8 cellular contexts compared by ENCODE assay signal in genomic region chr10:58334817-58335305, GRCh38. TPM values are rescaled to one million over a fixed set of nuclear protein-coding genes. Genes with fewer than 3 reads are reported as not detected.
DNase-seq lines count a peak whose midpoint lies in the region; ATAC-seq, FAIRE-seq and TF ChIP-seq lines count a peak whose summit lies in the region.

Gene UBE2D1, plus strand, starts transcription at chr10:58335006. Its CDS starts 196 bp downstream, at chr10:58335202.

- no peaks in the 10 kb centered on the region for H3K27me3 ChIP-seq in psoas muscle (ENCODE audit: insufficient read depth in 3 of 3, low read length in 2 of 3)

- intact Hi-C loops in left ventricle myocardium superior (cut with micrococcal nuclease) (loop anchor here (10.0 kb wide), 1 partner anchor 50 kb away; the partner anchor contains the start of gene TFAM), psoas muscle (cut with DNase I) (loop anchor here (1.0 to 2.0 kb wide), 2 partner anchors 50 kb away; partner anchors contain the start of gene TFAM (in 2 of the 2))

- peak within 1 kb of the TSS; percentile 94 for H3K4me3 Mint-ChIP-seq in T-helper 1 cell treated with Interleukin-12 subunit alpha and Interleukin-12 subunit beta and Interleukin-4 antibody, amounts not matched to agents 30 μg/mL and 1 μg/mL, for 36 hours

- no peaks in the 10 kb centered on the region for H3K9me3 Mint-ChIP-seq in T-helper 1 cell treated with Interleukin-12 subunit alpha and Interleukin-12 subunit beta and Interleukin-4 antibody, amounts not matched to agents 30 μg/mL and 1 μg/mL, for 36 hours

- H3K4me1 Mint-ChIP-seq in T-helper 1 cell treated with Interleukin-12 subunit alpha and Interleukin-12 subunit beta and Interleukin-4 antibody, amounts not matched to agents 30 μg/mL and 1 μg/mL, for 36 hours (ENCODE audit: low read depth): peaks cover 20% of the 10 kb centered on the region

- peak within 1 kb of the TSS; percentile 99 for H3K27ac ChIP-seq in psoas muscle

- peak; percentile 77 for FAIRE-seq in urothelium cell line (lab: Jason Lieb, UNC)

- H3K9me3 ChIP-seq in psoas muscle: no peaks in the 10 kb centered on the region

- peak; percentile 98 for ATAC-seq in HG02571 (IDR thresholded peaks at IDR 0.05; ENCODE audit: unreplicated experiment)
- peak; percentile 97 for ATAC-seq in left ventricle myocardium superior
- peak; percentile 89 to 93 (median 90) for ATAC-seq in psoas muscle

- TF ChIP-seq CTCF in GM12873 (IDR thresholded peaks at IDR 0.05; ENCODE audit: insufficient read depth, low read depth, low read length, missing control alignments): peak; percentile 14
- peak; percentile 26 for TF ChIP-seq CTCF in psoas muscle (IDR thresholded peaks at IDR 0.05)

- H3K4me3 ChIP-seq in psoas muscle: peak within 1 kb of the TSS; percentile 92

- peaks cover 39% of the 10 kb centered on the region for H3K4me1 ChIP-seq in psoas muscle

- peaks cover 20% of the 10 kb centered on the region for H3K27me3 Mint-ChIP-seq in T-helper 1 cell treated with Interleukin-12 subunit alpha and Interleukin-12 subunit beta and Interleukin-4 antibody, amounts not matched to agents 30 μg/mL and 1 μg/mL, for 36 hours (ENCODE audit: low read depth)

- peaks cover 0 to 4% of the 10 kb centered on the region in 2 donors for H3K36me3 ChIP-seq in psoas muscle (ENCODE audit: insufficient read depth in 1 of 2, low read depth in 1 of 2)

- 0 to 1% (median 1%) methylated on average over 32 to 49 of the region's 49 CpGs for WGBS in psoas muscle, 3 donors

- H3K27ac Mint-ChIP-seq in T-helper 1 cell treated with Interleukin-12 subunit alpha and Interleukin-12 subunit beta and Interleukin-4 antibody, amounts not matched to agents 30 μg/mL and 1 μg/mL, for 36 hours: peak within 1 kb of the TSS; percentile 71

- peak; percentile 54 for DNase-seq in NCI-H1048 (lab: John Stamatoyannopoulos, UW)
- DNase-seq in amygdala (lab: John Stamatoyannopoulos, UW): peak; percentile 6 to 91 (median 72)
- DNase-seq in left ventricle myocardium superior: peak; percentile 96
- peak; percentile 89 to 95 for DNase-seq in psoas muscle
- DNase-seq in urothelium cell line (ENCODE audit: low spot score): peak; percentile 95

- peaks cover 7% of the 10 kb centered on the region for H3K36me3 Mint-ChIP-seq in T-helper 1 cell treated with Interleukin-12 subunit alpha and Interleukin-12 subunit beta and Interleukin-4 antibody, amounts not matched to agents 30 μg/mL and 1 μg/mL, for 36 hours (ENCODE audit: low read depth)

RNA-seq across cellular contexts. Expression of gene UBE2D1, which starts in this region (rescaled TPM):
- total RNA-seq in left ventricle myocardium superior (68.2 TPM), psoas muscle (100 to 1,000 TPM in 1 of 4 donors, 10 to 100 TPM in 3; 36.6 to 115 (median 46.6) TPM)
- 100 to 1,000 TPM in 2 of 3 donors, 10 to 100 TPM in 1; 23.8 to 120 (median 104) TPM for polyA plus RNA-seq in psoas muscle

Comparison
In these comparisons a context has a peak if more than half of its experiments do, and no peak if none do; other contexts are left out.
1. Peak in every context shown above with its lines: DNase-seq, ATAC-seq, H3K4me3 ChIP-seq and H3K27ac ChIP-seq.